Comparison of ENCODE assay signal across 8 cellular contexts in genomic region chr4:184344435-184344834, GRCh38.
A peak's percentile ranks its signal among the peaks of the same experiment; 100 is the strongest.
DNase-seq lines count a peak whose midpoint lies in the region; ATAC-seq, FAIRE-seq and TF ChIP-seq lines count a peak whose summit lies in the region.

No MANE protein-coding gene starts in this region.

- no peak for TF ChIP-seq CTCF in SK-N-SH (IDR thresholded peaks at IDR 0.05)
- TF ChIP-seq CTCF in Loucy (conservative IDR thresholded peaks at IDR 0.05; ENCODE audit: low read length), result no peak
- TF ChIP-seq CTCF in GM12878 (IDR thresholded peaks at IDR 0.05 in 2 of 3, conservative IDR thresholded peaks at IDR 0.05 in 1 of 3; ENCODE audit: control insufficient read depth in 2 of 3, extremely low read depth in 1 of 3, insufficient read depth in 1 of 3, low read depth in 3 of 3, low read length in 3 of 3), result no peak
- no peak for TF ChIP-seq CTCF in psoas muscle (IDR thresholded peaks at IDR 0.05)
- no peak for TF ChIP-seq CTCF in tibial artery (IDR thresholded peaks at IDR 0.05)

- H3K36me3 ChIP-seq in SK-N-SH (replicated peaks in 1 of 2; ENCODE audit: control insufficient read depth in 1 of 2, insufficient read depth in 2 of 2, low read length in 1 of 2), result no peaks in the 10 kb centered on the region
- no peaks in the 10 kb centered on the region for H3K36me3 ChIP-seq in Loucy (ENCODE audit: insufficient read depth, low read length)
- H3K36me3 ChIP-seq in GM12878 (ENCODE audit: control insufficient read depth in 2 of 2, insufficient read depth in 2 of 2, low read length in 1 of 2), result peaks cover 0 to 11% of the 10 kb centered on the region in 2 experiments; a peak in 3 of 4 replicates
- H3K36me3 ChIP-seq in psoas muscle (ENCODE audit: insufficient read depth in 1 of 2, low read depth in 1 of 2), result no peaks in the 10 kb centered on the region
- H3K36me3 ChIP-seq in tibial artery, result no peaks in the 10 kb centered on the region

- TF ChIP-seq POLR2A in GM12878 (IDR thresholded peaks at IDR 0.05; ENCODE audit: low read depth, low read length), result no peak

- in situ Hi-C loops in GM12878 (cut with MboI), result no loop called here

- H2AFZ ChIP-seq in SK-N-SH (ENCODE audit: low read depth) (peak overlapping the region; percentile 99; the same call in 1 of the 2 replicates), Loucy (ENCODE audit: low read length) (peak overlapping the region; percentile 66; the same call in 1 of the 2 replicates), GM12878 (ENCODE audit: control insufficient read depth, low read depth, low read length) (peak overlapping the region; percentile 2; the same call in 1 of the 2 replicates)

- WGBS in SK-N-SH (ENCODE audit: low lambda C conversion rate), result 63% methylated on average over 4 of the region's 4 CpGs
- WGBS in GM12878 (ENCODE audit: insufficient coverage, insufficient replicate concordance, low lambda C conversion rate, missing lambda C conversion rate), result 61% methylated on average over 4 of the region's 4 CpGs
- WGBS in psoas muscle, 3 donors, result 73 to 78% (median 74%) methylated on average over 4 of the region's 4 CpGs

- TF ChIP-seq EP300 in SK-N-SH (IDR thresholded peaks at IDR 0.05; ENCODE audit: borderline replicate concordance in 1 of 2, low read depth in 1 of 2, low read length in 1 of 2) (no peak), GM12878 (IDR thresholded peaks at IDR 0.05; ENCODE audit: borderline replicate concordance in 1 of 2, control insufficient read depth in 1 of 2, low read depth in 2 of 2, low read length in 2 of 2) (no peak)

- peaks cover 15 to 23% of the 10 kb centered on the region in 2 experiments; a peak in 3 of 4 replicates for H3K4me1 ChIP-seq in SK-N-SH (ENCODE audit: control insufficient read depth in 1 of 2, insufficient read depth in 2 of 2, low read depth in 1 of 2, low read length in 1 of 2)
- H3K4me1 ChIP-seq in Loucy (ENCODE audit: insufficient read depth, low read length, poor library complexity, severe bottlenecking), result peaks cover 64% of the 10 kb centered on the region
- H3K4me1 ChIP-seq in GM12878 (ENCODE audit: control insufficient read depth, insufficient read depth, low read length), result peaks cover 60% of the 10 kb centered on the region
- H3K4me1 ChIP-seq in psoas muscle, result peaks cover 54% of the 10 kb centered on the region
- peaks cover 0 to 10% (median 0%) of the 10 kb centered on the region in 4 donors for H3K4me1 ChIP-seq in tibial artery

- no peaks in the 10 kb centered on the region for H3K79me2 ChIP-seq in SK-N-SH (ENCODE audit: insufficient read depth)
- no peaks in the 10 kb centered on the region for H3K79me2 ChIP-seq in Loucy (ENCODE audit: insufficient read depth, low read length)
- H3K79me2 ChIP-seq in GM12878 (ENCODE audit: control insufficient read depth, insufficient read depth, low read length), result peaks cover 62% of the 10 kb centered on the region

- no peaks in the 10 kb centered on the region for H3K9me3 ChIP-seq in SK-N-SH
- no peaks in the 10 kb centered on the region for H3K9me3 ChIP-seq in Loucy (ENCODE audit: insufficient read depth, low read depth, low read length)
- no peaks in the 10 kb centered on the region for H3K9me3 ChIP-seq in GM12878 (replicated peaks; ENCODE audit: control insufficient read depth, insufficient read depth, low read length)
- H3K9me3 ChIP-seq in psoas muscle, result no peaks in the 10 kb centered on the region
- no peaks in the 10 kb centered on the region for H3K9me3 ChIP-seq in tibial artery

- H3K27me3 ChIP-seq in SK-N-SH (ENCODE audit: insufficient read depth) (no peaks in the 10 kb centered on the region), Loucy (ENCODE audit: insufficient read depth, low read length, poor library complexity, severe bottlenecking) (no peaks in the 10 kb centered on the region), GM12878 (replicated peaks in 1 of 2; ENCODE audit: control insufficient read depth in 2 of 2, insufficient read depth in 2 of 2, low read length in 1 of 2) (no peaks in the 10 kb centered on the region), psoas muscle (ENCODE audit: insufficient read depth in 3 of 3, low read length in 2 of 3) (no peaks in the 10 kb centered on the region), tibial artery (no peaks in the 10 kb centered on the region)

- no peak for TF ChIP-seq RAD21 in SK-N-SH (IDR thresholded peaks at IDR 0.05; ENCODE audit: low read length)
- no peak for TF ChIP-seq RAD21 in GM12878 (IDR thresholded peaks at IDR 0.05; ENCODE audit: insufficient read depth, low read depth, low read length)

- peaks cover 4% of the 10 kb centered on the region for H3F3A ChIP-seq in SK-N-SH (replicated peaks; ENCODE audit: insufficient read depth)
- H3F3A ChIP-seq in Loucy (ENCODE audit: low read depth), result no peaks in the 10 kb centered on the region

- H3K4me3 ChIP-seq in SK-N-SH (ENCODE audit: low read depth in 2 of 2, low read length in 1 of 2) (no peak overlapping the region), Loucy (ENCODE audit: low read length, poor library complexity, severe bottlenecking) (peak overlapping the region; percentile 77), GM12878 (peak overlapping the region; percentile 55), psoas muscle (no peak overlapping the region), tibial artery (no peak overlapping the region)

- H4K20me1 ChIP-seq in SK-N-SH (ENCODE audit: insufficient read depth) (no peaks in the 10 kb centered on the region), Loucy (ENCODE audit: insufficient read depth, low read length, poor library complexity, severe bottlenecking) (no peaks in the 10 kb centered on the region), GM12878 (ENCODE audit: control insufficient read depth, insufficient read depth) (no peaks in the 10 kb centered on the region)

- H3K9me2 ChIP-seq in SK-N-SH (no peaks in the 10 kb centered on the region), Loucy (replicated peaks; ENCODE audit: low read depth, low read length) (no peaks in the 10 kb centered on the region)

- POLR2A ChIA-PET in SK-N-SH (lab: Yijun Ruan, JAX), result interaction anchor here (1.6 kb wide), 1 partner anchor 193 kb away, joined by 7 read pairs; no protein-coding TSS in a partner anchor
- POLR2A ChIA-PET in GM12878 (lab: Charles Lee), result interaction anchor here (0.7 to 16.9 kb wide), 12 partner anchors 7 to 77 kb away, joined by 3 to 445 read pairs (median 4); no protein-coding TSS in a partner anchor

- no peak for FAIRE-seq in GM12878 (lab: Jason Lieb, UNC)

- RAD21 ChIA-PET in GM12878 (lab: Charles Lee; ENCODE audit: unreplicated experiment), result interaction anchor here (0.9 to 14.9 kb wide), 15 partner anchors 9 to 305 kb away, joined by 3 to 419 read pairs (median 31); partner anchors contain the start of genes CASP3, IRF2 and PRIMPOL

- H3K4me2 ChIP-seq in SK-N-SH, result no peak overlapping the region
- peak overlapping the region; percentile 76 for H3K4me2 ChIP-seq in Loucy (ENCODE audit: low read depth, low read length, poor library complexity, severe bottlenecking)
- H3K4me2 ChIP-seq in GM12878 (ENCODE audit: control insufficient read depth, insufficient read depth), result peak overlapping the region; percentile 87

- H3K9ac ChIP-seq in SK-N-SH (no peak overlapping the region), Loucy (ENCODE audit: low read depth, low read length, poor library complexity, severe bottlenecking) (peak overlapping the region; percentile 84), GM12878 (ENCODE audit: control insufficient read depth, insufficient read depth, low read length) (peak overlapping the region; percentile 80)

- SMC1A ChIA-PET in GM12878 (lab: Charles Lee; ENCODE audit: uncharacterized antibody, unreplicated experiment), result interaction anchor here (0.6 to 17.5 kb wide), 13 partner anchors 9 to 190 kb away, joined by 3 to 411 read pairs (median 19); no protein-coding TSS in a partner anchor

- no TSS peak for BruUV-seq in GM12878 (replicated peaks; lab: Mats Ljungman, UMichigan)

- H3K27ac ChIP-seq in SK-N-SH (ENCODE audit: low read depth in 2 of 2, low read length in 1 of 2), result no peak overlapping the region
- peak overlapping the region; percentile 86 for H3K27ac ChIP-seq in GM12878 (ENCODE audit: control insufficient read depth, insufficient read depth)
- peak overlapping the region; percentile 94 for H3K27ac ChIP-seq in psoas muscle
- no peak overlapping the region for H3K27ac ChIP-seq in tibial artery

- DNase-seq in SK-N-SH (no peak), GM12878 (ENCODE audit: low read depth, low spot score) (no peak), psoas muscle (no peak), SW480 (ENCODE audit: low spot score) (no peak), posterior cingulate gyrus (no peak), tibial artery (no peak)

- intact Hi-C loops in GM12878 (cut with micrococcal nuclease; ENCODE audit: unreplicated experiment), result no loop called here
- intact Hi-C loops in psoas muscle (cut with DNase I), result loop anchor here (2.0 to 5.0 kb wide), 2 partner anchors 130 to 193 kb away; partner anchors contain the start of gene IRF2 (in 1 of the 2)
- intact Hi-C loops in posterior cingulate gyrus (cut with DNase I), result loop anchor here (5.0 to 10.0 kb wide), 4 partner anchors 57 to 193 kb away; partner anchors contain the start of gene IRF2
- intact Hi-C loops in tibial artery (cut with DNase I; ENCODE audit: low total_unique reads), result loop anchor here (10.0 kb wide), 1 partner anchor 130 kb away; the partner anchor contains the start of gene IRF2

- no peak for ATAC-seq in SK-N-SH treated with all-trans-retinoic acid at 6 μM for 48 hours
- peak; percentile 31 for ATAC-seq in GM12878
- ATAC-seq in psoas muscle, result no peak

- CTCF ChIA-PET in SK-N-SH (lab: Yijun Ruan, JAX) (no interaction called here), GM12878 (lab: Yijun Ruan, JAX) (interaction anchor here (0.9 to 13.5 kb wide), 12 partner anchors 9 to 188 kb away, joined by 3 to 166 read pairs (median 9); no protein-coding TSS in a partner anchor)

TF ChIP-seq in SK-N-SH, 30 proteins besides CTCF, POLR2A, EP300 and RAD21 (continues in another document):
- TF ChIP-seq RXRA (IDR thresholded peaks at IDR 0.05; ENCODE audit: borderline replicate concordance, low read depth) (no peak), TEAD4 (IDR thresholded peaks at IDR 0.05; ENCODE audit: borderline replicate concordance, insufficient read depth) (no peak), GATA2 (CRISPR knock-in tag; IDR thresholded peaks at IDR 0.05) (no peak), NFIC (IDR thresholded peaks at IDR 0.05; ENCODE audit: borderline replicate concordance) (no peak)

TF ChIP-seq in GM12878, 131 proteins besides CTCF, POLR2A, EP300 and RAD21 (continues in another document):
- TF ChIP-seq FOXM1 (IDR thresholded peaks at IDR 0.05; ENCODE audit: low read depth, low read length), result no peak

Comparison
In these comparisons a context has a peak if more than half of its experiments do, and no peak if none do; other contexts are left out.
1. H2AFZ ChIP-seq: peak in every context shown above with its lines; median percentile 99 in SK-N-SH; 66 in Loucy; 2 in GM12878.
2. H3K27ac ChIP-seq: peak in GM12878 (single experiment) and psoas muscle (single experiment); none in SK-N-SH (0 of 2) and tibial artery (0 of 2).
3. H3K4me3 ChIP-seq: peak in Loucy (single experiment) and GM12878 (single experiment); none in SK-N-SH (0 of 2), psoas muscle (single experiment) and tibial artery (0 of 2).
4. Of the 26 proteins assayed by ChIP-seq in both GM12878 and SK-N-SH: peak only in GM12878: RCOR1 and SMC3; only in SK-N-SH: none; in both: none; in neither: 24.